Comparison of ENCODE assay signal across 19 cellular contexts in genomic region chr3:114370537-114371174, GRCh38.
DNase-seq lines count a peak whose midpoint lies in the region; ATAC-seq and TF ChIP-seq lines count a peak whose summit lies in the region.
"Had no signal": no experiment of that assay in that cellular context is flagged by ENCODE, and none has a peak within 500 bp of the region (broad histone marks: within the 10 kb centered on the region; RNA-seq: fewer than 3 reads in every experiment).

No MANE protein-coding gene starts in this region.

- no peak overlapping the region for H3K4me3 ChIP-seq in AG09309 (ENCODE audit: control insufficient read depth, low read depth, low read length)
- no peak overlapping the region for H3K4me3 ChIP-seq in GM12875 (ENCODE audit: low read depth, low read length)
- H3K4me3 ChIP-seq: K562, right atrium auricular region, SJCRH30 had no signal

- DNase-seq in AG09309 (ENCODE audit: low read depth): no peak
- peak; percentile 29 for DNase-seq in SK-MEL-5 (ENCODE audit: low read depth, low spot score)
- no peak for DNase-seq in foreskin keratinocyte
- DNase-seq in activated CD4-positive, alpha-beta T cell treated with anti-CD3 and anti-CD28 coated beads for 4 hours: no peak
- no peak for DNase-seq in germinal center (ENCODE audit: low spot score)
- DNase-seq in T1000 (lab: John Stamatoyannopoulos, UW): no peak
- DNase-seq: activated CD8-positive, alpha-beta memory T cell treated with anti-CD3 and anti-CD28 coated beads, Interleukin-2, amount 50 U/mL, for 48 hours; activated naive CD8-positive, alpha-beta T cell treated with anti-CD3 and anti-CD28 coated beads, Interleukin-2, amount 50 U/mL, for 24 hours; cortex of kidney; foreskin melanocyte; GF-D8; left ventricle myocardium superior; NCI-H187; NCI-H748 treated with DMSO at 0.1 percent for 48 hours; SJCRH30 had no signal

- ATAC-seq in foreskin keratinocyte (no peak), HG03139 (IDR thresholded peaks at IDR 0.05; ENCODE audit: unreplicated experiment) (no peak)
- ATAC-seq: activated naive CD8-positive, alpha-beta T cell treated with anti-CD3 and anti-CD28 coated beads, Interleukin-2, amount 50 U/mL, for 24 hours; K562; left ventricle myocardium superior had no signal

- H3K27me3 ChIP-seq in foreskin keratinocyte: no peaks in the 10 kb centered on the region
- H3K27me3 ChIP-seq: right atrium auricular region, SJCRH30 had no signal

- H3K4me1 ChIP-seq in foreskin keratinocyte: no peaks in the 10 kb centered on the region

- in situ Hi-C loops in SK-MEL-5 (cut with HindIII; ENCODE audit: low pct_unique_long_range_greater_than_20kb, low sequenced_read_pairs): no loop called here

- TF ChIP-seq CTCF in AG09309 (IDR thresholded peaks at IDR 0.05; ENCODE audit: control insufficient read depth, insufficient read depth, low read depth, low read length, missing control alignments) (peak; percentile 7), GM12875 (IDR thresholded peaks at IDR 0.05; ENCODE audit: borderline replicate concordance, insufficient read depth, low read depth, low read length) (peak; percentile 27; the same call in 1 of the 2 replicates), foreskin keratinocyte (conservative IDR thresholded peaks at IDR 0.05) (peak; percentile 30)

- H3K27ac ChIP-seq in foreskin keratinocyte: no peak overlapping the region
- H3K27ac ChIP-seq: right atrium auricular region, SJCRH30 had no signal
